ENCODE assay signal across 7 cellular contexts in the genomic region with DNA sequence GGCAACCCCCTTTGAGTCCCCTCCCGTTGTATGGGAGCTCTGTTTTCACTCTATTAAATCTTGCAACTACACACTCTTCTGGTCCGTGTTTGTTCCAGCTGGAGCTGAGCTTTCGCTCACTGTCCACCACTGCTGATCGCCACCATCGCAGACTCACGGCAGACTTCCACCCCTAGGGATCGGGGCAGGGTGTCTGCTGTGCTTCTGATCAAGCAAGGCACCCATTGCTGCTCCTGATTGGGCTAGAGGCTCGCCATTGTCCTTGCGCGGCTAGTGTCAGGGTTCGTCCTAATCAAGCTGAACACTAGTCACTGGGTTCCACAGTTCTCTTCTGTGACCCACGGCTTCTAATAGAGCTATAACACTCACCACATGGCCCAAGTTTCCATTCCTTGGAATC.
DNase-seq lines count a peak whose midpoint lies in the region; ATAC-seq and TF ChIP-seq lines count a peak whose summit lies in the region.
"Not testable (repeated sequence)": the region's sequence is repeated elsewhere in the genome, so short reads cannot be mapped to it uniquely, and the experiment has no call there.

No MANE protein-coding gene starts in this region.

- H4K8ac ChIP-seq in neuronal stem cell (ENCODE audit: low read depth, low read length), result not testable (repeated sequence)

- not testable (repeated sequence) for H3K9me3 ChIP-seq in right lobe of liver; neuronal stem cell (replicated peaks in 1 of 2; ENCODE audit: control insufficient read depth in 2 of 2, insufficient read depth in 1 of 2, low read depth in 1 of 2, low read length in 2 of 2); upper lobe of right lung
- peaks cover 0 to 26% (median 1%) of the 10 kb centered on the region in 8 donors for H3K9me3 ChIP-seq in spleen

- H4K91ac ChIP-seq in neuronal stem cell (ENCODE audit: low read depth, low read length, poor library complexity), result not testable (repeated sequence)

- intact Hi-C loops in right lobe of liver (cut with DNase I); posterior vena cava (cut with DNase I); spleen (cut with DNase I; ENCODE audit: low total_unique reads); upper lobe of right lung (cut with DNase I): not testable (repeated sequence)

- ATAC-seq in right lobe of liver, upper lobe of right lung: not testable (repeated sequence)

- not testable (repeated sequence) for H2BK15ac ChIP-seq in neuronal stem cell (ENCODE audit: low read length)

- H3K14ac ChIP-seq in neuronal stem cell (ENCODE audit: low read length), result peak overlapping the region; percentile 48

- not testable (repeated sequence) for H3K79me1 ChIP-seq in neuronal stem cell (ENCODE audit: low read depth, low read length)

- H3K18ac ChIP-seq in neuronal stem cell (ENCODE audit: low read length), result peak overlapping the region; percentile 57

- H3K4me3 ChIP-seq in right lobe of liver; neuronal stem cell (ENCODE audit: low read length in 2 of 2); spleen; upper lobe of right lung: not testable (repeated sequence)

- not testable (repeated sequence) for H3K4me2 ChIP-seq in neuronal stem cell (ENCODE audit: insufficient read depth, low read length, poor library complexity, severe bottlenecking)

- not testable (repeated sequence) for TF ChIP-seq CTCF in right lobe of liver (IDR thresholded peaks at IDR 0.05); spleen (IDR thresholded peaks at IDR 0.05 in 8 of 11, conservative IDR thresholded peaks at IDR 0.05 in 3 of 11); upper lobe of right lung (IDR thresholded peaks at IDR 0.05)

- H2BK12ac ChIP-seq in neuronal stem cell (ENCODE audit: low read length), result not testable (repeated sequence)

- H3K23ac ChIP-seq in neuronal stem cell (ENCODE audit: low read depth, low read length, poor library complexity), result not testable (repeated sequence)

- not testable (repeated sequence) for H3K27me3 ChIP-seq in right lobe of liver; neuronal stem cell (ENCODE audit: control insufficient read depth in 3 of 3, insufficient read depth in 3 of 3, low read depth in 1 of 3, low read length in 3 of 3); spleen (replicated peaks in 1 of 7); upper lobe of right lung

- not testable (repeated sequence) for H3K4me1 ChIP-seq in right lobe of liver; neuronal stem cell (ENCODE audit: control insufficient read depth in 2 of 2, insufficient read depth in 1 of 2, low read depth in 1 of 2, low read length in 2 of 2); spleen; upper lobe of right lung

- H2BK5ac ChIP-seq in neuronal stem cell (ENCODE audit: low read length), result not testable (repeated sequence)

- DNase-seq in UCSD-AML1 (lab: John Stamatoyannopoulos, UW; ENCODE audit: unreplicated experiment), result peak; percentile 1
- peak in 2 of 3 donors; percentile 9 to 16 for DNase-seq in right lobe of liver
- peak; percentile 81 for DNase-seq in mesenteric fat pad (ENCODE audit: low spot score)
- DNase-seq in neuronal stem cell (ENCODE audit: low spot score), result not testable (repeated sequence)
- DNase-seq in posterior vena cava (ENCODE audit: low spot score), result peak; percentile 72
- peak; percentile 43 for DNase-seq in spleen
- DNase-seq in upper lobe of right lung, result peak; percentile 37

- H3K27ac ChIP-seq in right lobe of liver; neuronal stem cell (replicated peaks; ENCODE audit: low read length); spleen; upper lobe of right lung: not testable (repeated sequence)

- not testable (repeated sequence) for H2AFZ ChIP-seq in neuronal stem cell (ENCODE audit: low read length)

- not testable (repeated sequence) for TF ChIP-seq POLR2A in right lobe of liver (IDR thresholded peaks at IDR 0.05); spleen (IDR thresholded peaks at IDR 0.05)

- not testable (repeated sequence) for H3K4ac ChIP-seq in neuronal stem cell (ENCODE audit: low read length)

- not testable (repeated sequence) for H2AK5ac ChIP-seq in neuronal stem cell (ENCODE audit: low read depth, low read length)

- 72% methylated on average over 7 of the region's 12 CpGs for WGBS in right lobe of liver (ENCODE audit: insufficient coverage, low coverage, low lambda C conversion rate, missing lambda C conversion rate)
- WGBS in neuronal stem cell (ENCODE audit: extremely low coverage in 2 of 2, insufficient read length in 2 of 2, insufficient replicate concordance in 1 of 2), 2 donors, result no CpG with 5 or more reads among the region's 12 CpGs
- 79 to 90% (median 88%) methylated on average over 12 of the region's 12 CpGs for WGBS in spleen, 5 donors

- not testable (repeated sequence) for H3K9ac ChIP-seq in neuronal stem cell (ENCODE audit: low read depth, low read length, poor library complexity)

- H2BK120ac ChIP-seq in neuronal stem cell (ENCODE audit: low read depth, low read length), result not testable (repeated sequence)

- not testable (repeated sequence) for H3K36me3 ChIP-seq in right lobe of liver; neuronal stem cell (replicated peaks in 1 of 2; ENCODE audit: control insufficient read depth in 2 of 2, insufficient read depth in 2 of 2, low read length in 2 of 2); spleen; upper lobe of right lung
